In the genomic region with DNA sequence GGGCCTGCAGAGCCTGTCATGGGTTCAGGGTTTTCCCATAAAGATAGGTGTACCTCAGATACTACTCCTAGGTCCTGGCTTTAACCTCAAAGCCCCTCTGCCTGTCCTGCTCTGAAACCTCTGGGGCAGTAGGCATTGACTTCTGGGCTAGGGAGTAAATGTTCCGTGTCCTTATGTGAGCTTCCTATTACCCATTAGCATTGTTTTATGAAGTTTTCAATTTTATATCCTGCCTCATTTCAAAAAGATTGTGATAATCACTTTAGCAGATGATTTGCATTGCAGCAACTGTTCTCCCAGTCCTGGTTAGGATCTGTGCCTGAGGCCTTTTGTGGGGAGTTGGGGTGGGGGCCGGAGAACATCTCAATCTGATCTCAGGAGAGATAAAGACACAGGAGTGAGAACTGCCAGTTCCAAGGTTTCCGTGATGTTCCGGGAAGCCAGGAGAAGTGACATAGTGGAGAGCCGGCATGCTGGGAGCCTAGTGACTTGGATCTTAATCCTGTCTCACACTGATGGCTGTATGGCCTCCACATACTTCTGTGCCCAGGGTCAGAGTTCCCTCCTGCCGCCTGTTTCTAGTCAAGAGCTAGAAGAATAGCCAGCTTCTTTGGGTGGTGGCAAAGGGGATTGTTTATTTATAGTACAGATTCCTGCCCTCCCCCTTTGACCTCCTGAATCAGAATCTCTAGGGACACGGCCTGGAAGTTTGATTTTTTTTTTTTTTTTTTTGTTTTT, we compare ENCODE assay signal across 1 cellular context.
TF ChIP-seq lines count a peak whose summit lies in the region.

No MANE protein-coding gene starts in this region.

TF ChIP-seq in K562, 482 proteins besides CTCF, POLR2A, EP300 and RAD21:
- TF ChIP-seq DEAF1 (CRISPR knock-in tag; IDR thresholded peaks at IDR 0.05) (no peak), VEZF1 (CRISPR knock-in tag; IDR thresholded peaks at IDR 0.05) (peak; percentile 41; the same call in 1 of the 2 replicates)
